ENCODE assay signal across 17 cellular contexts in the genomic region with DNA sequence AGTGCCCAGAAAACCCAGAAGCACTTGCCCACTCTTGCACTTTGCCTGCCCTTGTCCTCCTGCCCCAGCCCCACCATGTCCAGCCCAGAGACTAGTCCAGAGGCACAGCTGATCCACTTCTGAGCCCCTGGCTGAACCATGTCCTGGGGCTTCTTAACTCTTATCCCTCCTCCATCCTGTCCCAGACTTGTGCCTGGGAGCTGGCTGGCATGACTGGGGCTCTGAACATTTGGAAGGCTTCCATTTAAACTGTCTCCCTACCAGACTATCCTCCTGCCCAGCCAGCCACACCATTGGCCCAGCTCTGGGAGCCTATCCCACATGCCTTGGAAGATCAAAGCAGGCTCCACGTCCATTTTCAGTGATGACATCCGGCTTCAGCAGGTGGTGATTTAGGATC. TPM values are rescaled to one million over a fixed set of nuclear protein-coding genes. Genes with fewer than 3 reads are reported as not detected.
DNase-seq lines count a peak whose midpoint lies in the region; ATAC-seq, FAIRE-seq and TF ChIP-seq lines count a peak whose summit lies in the region.
"Had no signal": no experiment of that assay in that cellular context is flagged by ENCODE, and none has a peak within 500 bp of the region (broad histone marks: within the 10 kb centered on the region; RNA-seq: fewer than 3 reads in every experiment).

No MANE protein-coding gene starts in this region.

- DNase-seq in RPMI7951 (ENCODE audit: low read depth): peak; percentile 5
- peak; percentile 49 for DNase-seq in mesenteric fat pad (ENCODE audit: low spot score)
- no peak for DNase-seq in neuronal stem cell (ENCODE audit: low spot score)
- no peak for DNase-seq in NOMO-1 treated with dmso at 0.1 percent for 144 hours (lab: John Stamatoyannopoulos, UW; ENCODE audit: unreplicated experiment)
- DNase-seq in NCI-H1436 (lab: John Stamatoyannopoulos, UW): no peak
- no peak for DNase-seq in GM12891 (ENCODE audit: insufficient read length, low spot score)
- DNase-seq: AML-193; CD4-positive, alpha-beta memory T cell; DND-41; EL; GM23248 had no signal

- no peak overlapping the region for H3K9ac ChIP-seq in neuronal stem cell (ENCODE audit: low read depth, low read length, poor library complexity)
- H3K9ac ChIP-seq: GM23248 had no signal

- no peak overlapping the region for H2BK5ac ChIP-seq in neuronal stem cell (ENCODE audit: low read length)

- FAIRE-seq in GM12891 (lab: Jason Lieb, UNC): no peak
- FAIRE-seq: A549, GM12878, GM19239 had no signal

- no peak overlapping the region for H4K91ac ChIP-seq in neuronal stem cell (ENCODE audit: low read depth, low read length, poor library complexity)

- H3K14ac ChIP-seq in neuronal stem cell (ENCODE audit: low read length): no peak overlapping the region

- no peak for TF ChIP-seq POLR2A in GM12891 (IDR thresholded peaks at IDR 0.05; ENCODE audit: low read depth, low read length)

- H3K27me3 ChIP-seq in neuronal stem cell (ENCODE audit: control insufficient read depth in 3 of 3, insufficient read depth in 3 of 3, low read depth in 1 of 3, low read length in 3 of 3): peaks cover 0 to 17% (median 0%) of the 10 kb centered on the region in 3 experiments

- no peaks in the 10 kb centered on the region for H3K9me3 ChIP-seq in neuronal stem cell (replicated peaks in 1 of 2; ENCODE audit: control insufficient read depth in 2 of 2, insufficient read depth in 1 of 2, low read depth in 1 of 2, low read length in 2 of 2)
- H3K9me3 ChIP-seq: A549, HAP-1 had no signal

- ATAC-seq in GM21529 (IDR thresholded peaks at IDR 0.05; ENCODE audit: unreplicated experiment): no peak
- ATAC-seq: A549, GM12878 had no signal

- no peak overlapping the region for H3K4ac ChIP-seq in neuronal stem cell (ENCODE audit: low read length)

- no CpG with 5 or more reads among the region's 2 CpGs for WGBS in neuronal stem cell (ENCODE audit: extremely low coverage in 2 of 2, insufficient read length in 2 of 2, insufficient replicate concordance in 1 of 2), 2 donors

- no peak overlapping the region for H2BK12ac ChIP-seq in neuronal stem cell (ENCODE audit: low read length)

- H3K36me3 ChIP-seq in neuronal stem cell (replicated peaks in 1 of 2; ENCODE audit: control insufficient read depth in 2 of 2, insufficient read depth in 2 of 2, low read length in 2 of 2): no peaks in the 10 kb centered on the region
- H3K36me3 ChIP-seq: HAP-1 had no signal

- H3K4me2 ChIP-seq in neuronal stem cell (ENCODE audit: insufficient read depth, low read length, poor library complexity, severe bottlenecking): no peak overlapping the region
- H3K4me2 ChIP-seq: A549 had no signal

- H4K8ac ChIP-seq in neuronal stem cell (ENCODE audit: low read depth, low read length): no peak overlapping the region

- H3K27ac ChIP-seq in neuronal stem cell (replicated peaks; ENCODE audit: low read length): no peak overlapping the region
- H3K27ac ChIP-seq: A549, GM23248 had no signal

- no peak overlapping the region for H3K4me3 ChIP-seq in neuronal stem cell (ENCODE audit: low read length in 2 of 2)
- H3K4me3 ChIP-seq: A549, GM12878, GM23248, HAP-1 had no signal

- H2AK5ac ChIP-seq in neuronal stem cell (ENCODE audit: low read depth, low read length): peak overlapping the region; percentile 43

- H3K18ac ChIP-seq in neuronal stem cell (ENCODE audit: low read length): no peak overlapping the region

- peak overlapping the region; percentile 15 for H2BK15ac ChIP-seq in neuronal stem cell (ENCODE audit: low read length)

- no peak overlapping the region for H2BK120ac ChIP-seq in neuronal stem cell (ENCODE audit: low read depth, low read length)

- peaks cover 0 to 2% of the 10 kb centered on the region in 2 donors for H3K4me1 ChIP-seq in neuronal stem cell (ENCODE audit: control insufficient read depth in 2 of 2, insufficient read depth in 1 of 2, low read depth in 1 of 2, low read length in 2 of 2)
- H3K4me1 ChIP-seq: A549, HAP-1 had no signal

- no peak overlapping the region for H2AFZ ChIP-seq in neuronal stem cell (ENCODE audit: low read length)
- H2AFZ ChIP-seq: GM23248 had no signal

- no peaks in the 10 kb centered on the region for H3K79me1 ChIP-seq in neuronal stem cell (ENCODE audit: low read depth, low read length)

- H3K23ac ChIP-seq in neuronal stem cell (ENCODE audit: low read depth, low read length, poor library complexity): no peak overlapping the region

TF ChIP-seq in GM12891, 5 proteins besides CTCF, POLR2A, EP300 and RAD21:
- no peak for TF ChIP-seq TAF1 (IDR thresholded peaks at IDR 0.05; ENCODE audit: low read depth, low read length)
- TF ChIP-seq SPI1 (IDR thresholded peaks at IDR 0.05; ENCODE audit: low read depth, low read length): no peak
- no peak for TF ChIP-seq POU2F2 (IDR thresholded peaks at IDR 0.05; ENCODE audit: low read depth, low read length)
- TF ChIP-seq PAX5 (IDR thresholded peaks at IDR 0.05; ENCODE audit: insufficient read depth, low read length, severe bottlenecking): no peak
- TF ChIP-seq POLR2AphosphoS5 (IDR thresholded peaks at IDR 0.05; ENCODE audit: low read depth, low read length): no peak

RNA-seq across cellular contexts. Expression of a gene that starts 57.3 kb away (rescaled TPM):
- 0.36 TPM in 1 of 2 replicates, not detected in the other for total RNA-seq in RPMI7951 (2014; rRNA removed; shearing (Covaris generic))
- 2.6 TPM for total RNA-seq in mesenteric fat pad
- 21.0 TPM for polyA plus RNA-seq in neuronal stem cell (2013, experiment 1 of 2)
- 22.3 TPM for polyA plus RNA-seq in neuronal stem cell (2013, experiment 2 of 2)
- 0.23 TPM for polyA plus RNA-seq in GM12891 (2012; ENCODE audit: low read depth, missing spikeins)
- total RNA-seq: GM23248 had no signal
- polyA plus RNA-seq: CD14-positive monocyte had no signal

Comparison
In these comparisons a context has a peak if more than half of its experiments do, and no peak if none do; other contexts are left out.
1. DNase-seq: peak in RPMI7951 (single experiment) and mesenteric fat pad (single experiment); none in neuronal stem cell (single experiment), NOMO-1 treated with dmso at 0.1 percent for 144 hours (single experiment), NCI-H1436 (single experiment) and GM12891 (single experiment).